In the genomic region with DNA sequence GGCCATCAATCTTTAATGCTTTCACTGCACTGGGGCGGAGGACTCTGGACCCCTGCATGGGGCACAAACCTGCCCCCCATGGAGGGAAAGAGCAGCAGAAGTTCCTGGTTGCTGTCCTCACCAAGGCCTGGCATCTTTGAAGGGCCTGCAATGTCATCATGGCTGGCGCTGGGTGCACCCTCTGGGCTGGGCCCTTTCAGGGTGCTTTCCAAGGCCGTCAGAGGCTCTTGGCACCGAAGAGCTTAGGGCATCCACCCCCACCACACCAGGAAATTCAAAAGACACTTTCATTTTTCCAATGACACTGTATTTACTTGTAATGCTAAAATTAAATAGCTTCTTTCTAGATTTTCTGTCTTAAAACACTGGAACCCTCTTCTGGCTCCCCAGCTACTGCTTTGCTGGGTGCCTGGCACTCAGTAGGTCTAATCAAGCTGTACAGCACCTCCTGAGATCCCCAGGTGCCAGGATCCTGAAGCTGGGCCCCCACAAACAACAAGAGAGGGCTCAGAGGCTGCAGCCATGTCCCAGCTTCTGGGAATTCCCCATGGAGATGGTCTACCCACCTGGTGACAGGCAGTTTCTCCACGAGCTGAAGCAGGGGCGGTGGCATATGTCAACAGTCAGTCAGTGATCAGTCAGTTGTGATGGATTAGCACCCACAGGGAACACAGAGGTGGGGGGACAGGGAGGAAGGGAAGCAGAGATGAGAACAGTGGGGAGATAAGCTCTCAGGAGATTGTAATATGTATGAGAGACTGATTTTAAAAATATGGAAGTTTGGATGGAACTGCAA, we compare ENCODE assay signal across 13 cellular contexts. TPM values are rescaled to one million over a fixed set of nuclear protein-coding genes. Genes with fewer than 3 reads are reported as not detected.
"Had no signal": no experiment of that assay in that cellular context is flagged by ENCODE, and none has a peak within 500 bp of the region (broad histone marks: within the 10 kb centered on the region; RNA-seq: fewer than 3 reads in every experiment).

No MANE protein-coding gene starts in this region.

- H3K27ac ChIP-seq: brain microvascular endothelial cell, left ventricle myocardium inferior, ovary, tibial nerve had no signal

- DNase-seq: activated CD4-positive, alpha-beta T cell treated with anti-CD3 and anti-CD28 coated beads, Interleukin-2, amount 50 U/mL, for 1 hour; amniotic stem cell; brain microvascular endothelial cell; left ventricle myocardium inferior; ovary had no signal

- H3K9me3 ChIP-seq: ovary had no signal

- H3K4me1 ChIP-seq: tibial nerve had no signal

- H3K36me3 ChIP-seq: brain microvascular endothelial cell, left ventricle myocardium inferior, ovary, tibial nerve had no signal

- H3K4me3 ChIP-seq: left ventricle myocardium inferior, ovary, tibial nerve had no signal

RNA-seq across cellular contexts. Expression of a gene that starts 2.1 kb away (rescaled TPM):
- total RNA-seq: activated CD8-positive, alpha-beta memory T cell treated with anti-CD3 and anti-CD28 coated beads for 36 hours; activated naive CD4-positive, alpha-beta T cell treated with anti-CD3 and anti-CD28 coated beads, Interleukin-2, amount 50 U/mL, for 72 hours; activated T-helper 2 cell treated with anti-CD3 and anti-CD28 coated beads, Interferon-gamma antibody, Interleukin-2, Interleukin-4, amounts not matched to agents 10 μg/mL and 5 μg/mL and 100 μg/mL, durations not matched to agents 14 hours and 24 hours and 36 hours; cerebellum; dermis microvascular lymphatic vessel endothelial cell; left ventricle myocardium inferior; T-helper 2 cell treated with Interferon-gamma antibody and Interleukin-4, amounts not matched to agents 100 ng/mL and 5 ng/mL, for 36 hours; tibial nerve had no signal
- polyA plus RNA-seq: esophagus, ovary had no signal
